ENCODE assay signal across 20 cellular contexts in genomic region chr14:102033241-102033640, GRCh38. TPM values are rescaled to one million over a fixed set of nuclear protein-coding genes. Genes with fewer than 3 reads are reported as not detected.
A peak's percentile ranks its signal among the peaks of the same experiment; 100 is the strongest.
DNase-seq lines count a peak whose midpoint lies in the region; ATAC-seq and TF ChIP-seq lines count a peak whose summit lies in the region.
"Had no signal": no experiment of that assay in that cellular context is flagged by ENCODE, and none has a peak within 500 bp of the region (broad histone marks: within the 10 kb centered on the region; RNA-seq: fewer than 3 reads in every experiment).

No MANE protein-coding gene starts in this region.

- H3K4me3 Mint-ChIP-seq in stimulated activated naive CD8-positive, alpha-beta T cell treated with anti-CD3 and anti-CD28 coated beads, Interleukin-15, Interleukin-2, amounts not matched to agents 100 ng/mL and 50 ng/mL, for 24 hours, result no peak overlapping the region
- H3K4me3 Mint-ChIP-seq in stimulated activated naive CD8-positive, alpha-beta T cell treated with anti-CD3 and anti-CD28 coated beads, Interleukin-15, amount 100 ng/mL, for 72 hours, result no peak overlapping the region
- peak overlapping the region; percentile 25 for H3K4me3 Mint-ChIP-seq in endothelial cell (ENCODE audit: unreplicated experiment)
- H3K4me3 Mint-ChIP-seq: B cell; CD8-positive, alpha-beta T cell; IgD-negative memory B cell had no signal

- H3K4me1 Mint-ChIP-seq in stimulated activated naive CD8-positive, alpha-beta T cell treated with anti-CD3 and anti-CD28 coated beads, Interleukin-15, Interleukin-2, amounts not matched to agents 100 ng/mL and 50 ng/mL, for 24 hours (ENCODE audit: low read depth), result no peaks in the 10 kb centered on the region
- H3K4me1 Mint-ChIP-seq in stimulated activated naive CD8-positive, alpha-beta T cell treated with anti-CD3 and anti-CD28 coated beads, Interleukin-15, amount 100 ng/mL, for 72 hours, result no peaks in the 10 kb centered on the region
- no peaks in the 10 kb centered on the region for H3K4me1 Mint-ChIP-seq in endothelial cell (ENCODE audit: unreplicated experiment)
- H3K4me1 Mint-ChIP-seq: B cell, IgD-negative memory B cell had no signal

- ATAC-seq in stimulated activated naive CD8-positive, alpha-beta T cell treated with anti-CD3 and anti-CD28 coated beads, Interleukin-15, amount 100 ng/mL, for 72 hours, result no peak
- ATAC-seq: CD8-positive, alpha-beta T cell had no signal

- no peak for DNase-seq in stimulated activated naive CD8-positive, alpha-beta T cell treated with anti-CD3 and anti-CD28 coated beads, Interleukin-15, amount 100 ng/mL, for 72 hours
- DNase-seq in NCI-H524 (lab: John Stamatoyannopoulos, UW), result peak; percentile 39 to 88
- no peak for DNase-seq in endothelial cell (ENCODE audit: low spot score)
- DNase-seq in NCI-H2171 treated with DMSO at 0.1 percent for 48 hours (lab: John Stamatoyannopoulos, UW), result no peak
- DNase-seq in NCI-H1694 treated with DMSO at 0.1 percent for 48 hours (lab: John Stamatoyannopoulos, UW), result no peak
- no peak for DNase-seq in GOT3 (lab: John Stamatoyannopoulos, UW)
- DNase-seq: Caco-2; CD8-positive, alpha-beta T cell; DMS79 treated with DMSO at 0.1 percent for 48 hours; GF-D8; HCEC 1CT; MM.1S; NCI-H1417; NCI-H187; NCI-H526; Peyer's patch; SHP77 treated with DMSO at 0.1 percent for 48 hours had no signal

- TF ChIP-seq CTCF in endothelial cell (IDR thresholded peaks at IDR 0.05; ENCODE audit: unreplicated experiment), result no peak

- peak overlapping the region; percentile 45 for H3K27ac Mint-ChIP-seq in stimulated activated naive CD8-positive, alpha-beta T cell treated with anti-CD3 and anti-CD28 coated beads, Interleukin-15, Interleukin-2, amounts not matched to agents 100 ng/mL and 50 ng/mL, for 24 hours
- peak overlapping the region in 1 of 2 donors; percentile 90 for H3K27ac Mint-ChIP-seq in stimulated activated naive CD8-positive, alpha-beta T cell treated with anti-CD3 and anti-CD28 coated beads, Interleukin-15, amount 100 ng/mL, for 72 hours
- H3K27ac Mint-ChIP-seq in endothelial cell (ENCODE audit: unreplicated experiment), result no peak overlapping the region
- H3K27ac Mint-ChIP-seq: B cell; CD8-positive, alpha-beta T cell had no signal

- H3K9me3 Mint-ChIP-seq in stimulated activated naive CD8-positive, alpha-beta T cell treated with anti-CD3 and anti-CD28 coated beads, Interleukin-15, Interleukin-2, amounts not matched to agents 100 ng/mL and 50 ng/mL, for 24 hours, result no peaks in the 10 kb centered on the region
- H3K9me3 Mint-ChIP-seq in stimulated activated naive CD8-positive, alpha-beta T cell treated with anti-CD3 and anti-CD28 coated beads, Interleukin-15, amount 100 ng/mL, for 72 hours, result no peaks in the 10 kb centered on the region
- H3K9me3 Mint-ChIP-seq in endothelial cell (ENCODE audit: unreplicated experiment), result no peaks in the 10 kb centered on the region
- H3K9me3 Mint-ChIP-seq: CD8-positive, alpha-beta T cell; IgD-negative memory B cell had no signal

- H3K36me3 Mint-ChIP-seq in stimulated activated naive CD8-positive, alpha-beta T cell treated with anti-CD3 and anti-CD28 coated beads, Interleukin-15, Interleukin-2, amounts not matched to agents 100 ng/mL and 50 ng/mL, for 24 hours (ENCODE audit: low read depth), result peaks cover 71% of the 10 kb centered on the region
- peaks cover 58% of the 10 kb centered on the region for H3K36me3 Mint-ChIP-seq in endothelial cell (ENCODE audit: low read depth, unreplicated experiment)

- H3K27me3 Mint-ChIP-seq in stimulated activated naive CD8-positive, alpha-beta T cell treated with anti-CD3 and anti-CD28 coated beads, Interleukin-15, Interleukin-2, amounts not matched to agents 100 ng/mL and 50 ng/mL, for 24 hours, result no peaks in the 10 kb centered on the region
- H3K27me3 Mint-ChIP-seq in stimulated activated naive CD8-positive, alpha-beta T cell treated with anti-CD3 and anti-CD28 coated beads, Interleukin-15, amount 100 ng/mL, for 72 hours, result no peaks in the 10 kb centered on the region
- H3K27me3 Mint-ChIP-seq in endothelial cell (ENCODE audit: unreplicated experiment), result peaks cover 8% of the 10 kb centered on the region
- H3K27me3 Mint-ChIP-seq: B cell, IgD-negative memory B cell had no signal

RNA-seq across cellular contexts. Expression of gene HSP90AA1, which starts 53.6 kb away (rescaled TPM):
- total RNA-seq in endothelial cell (ENCODE audit: unreplicated experiment), result 246 TPM

Comparison
In these comparisons a context has a peak if more than half of its experiments do, and no peak if none do; other contexts are left out.
1. DNase-seq: peak in NCI-H524 (2 of 2); none in stimulated activated naive CD8-positive, alpha-beta T cell treated with anti-CD3 and anti-CD28 coated beads, Interleukin-15, amount 100 ng/mL, for 72 hours (0 of 2), endothelial cell (single experiment), NCI-H2171 treated with DMSO at 0.1 percent for 48 hours (single experiment), NCI-H1694 treated with DMSO at 0.1 percent for 48 hours (single experiment) and GOT3 (single experiment).